In the genomic region with DNA sequence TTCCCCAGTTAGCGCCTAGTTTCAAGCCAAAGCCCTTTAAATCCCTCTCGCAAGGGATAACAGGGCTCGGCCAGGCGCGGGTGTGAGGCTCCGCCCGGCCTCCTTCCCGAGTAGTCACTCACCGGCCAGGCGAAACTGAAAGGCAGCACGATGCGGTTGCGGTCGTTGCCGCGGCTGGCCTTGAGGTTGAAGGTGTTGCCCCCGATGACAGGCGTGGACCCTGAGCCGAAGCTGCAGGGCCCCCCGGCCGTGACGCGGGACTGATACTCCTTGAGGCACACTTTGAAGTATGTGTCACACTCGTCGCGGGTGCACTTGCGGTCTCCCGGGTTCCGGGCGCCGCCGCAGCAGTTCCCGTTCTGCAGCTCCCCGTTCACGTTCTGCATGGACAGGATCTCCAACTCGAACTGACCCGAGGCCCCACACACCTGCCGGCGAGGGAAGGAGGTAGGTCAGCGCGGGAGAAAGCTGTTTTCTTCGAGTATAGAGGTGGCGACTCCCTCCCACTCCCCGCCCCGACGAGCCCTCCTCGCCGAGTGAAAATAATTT, we compare ENCODE assay signal across 8 cellular contexts. TPM values are rescaled to one million over a fixed set of nuclear protein-coding genes. Genes with fewer than 3 reads are reported as not detected.
DNase-seq lines count a peak whose midpoint lies in the region; ATAC-seq and TF ChIP-seq lines count a peak whose summit lies in the region.

No MANE protein-coding gene starts in this region.

- dilution Hi-C loops in mammary epithelial cell (cut with HindIII; ENCODE audit: low sequenced_read_pairs), result no loop called here

- in situ Hi-C loops in mammary epithelial cell (cut with MboI; ENCODE audit: low sequenced_read_pairs in 2 of 2), result loop anchor here (5.0 to 25.0 kb wide), 4 partner anchors 540 to 872 kb away; no protein-coding TSS in a partner anchor

- H3K79me2 ChIP-seq in mammary epithelial cell (ENCODE audit: insufficient read depth, low read length), result peaks cover 71% of the 10 kb centered on the region

- no peak for ATAC-seq in CD8-positive, alpha-beta T cell
- peak; percentile 43 for ATAC-seq in SK-N-SH treated with all-trans-retinoic acid at 6 μM for 48 hours
- ATAC-seq in GM21423 (IDR thresholded peaks at IDR 0.05; ENCODE audit: unreplicated experiment), result no peak
- ATAC-seq in HG03095 (IDR thresholded peaks at IDR 0.05; ENCODE audit: unreplicated experiment), result no peak

- intact Hi-C loops in CD8-positive, alpha-beta T cell (cut with DNase I, micrococcal nuclease), result no loop called here
- intact Hi-C loops in mammary epithelial cell (cut with micrococcal nuclease), result loop anchor here (5.0 to 10.0 kb wide), 4 partner anchors 122 to 445 kb away; no protein-coding TSS in a partner anchor
- intact Hi-C loops in spleen (cut with DNase I; ENCODE audit: low total_unique reads), result loop anchor here (10.0 kb wide), 2 partner anchors 542 to 602 kb away; no protein-coding TSS in a partner anchor

- DNase-seq in CD8-positive, alpha-beta T cell, result peak in 3 of 7 experiments; percentile 9 to 26 (median 22)
- peak; percentile 47 for DNase-seq in HT1080 (ENCODE audit: low read depth)
- peak; percentile 53 for DNase-seq in mammary epithelial cell
- DNase-seq in iris pigment epithelial cell (ENCODE audit: low read depth), result peak; percentile 82
- peak; percentile 92 for DNase-seq in spleen

- H4K20me1 ChIP-seq in mammary epithelial cell (ENCODE audit: insufficient read depth, low read length), result no peaks in the 10 kb centered on the region

- POLR2A ChIA-PET in CD8-positive, alpha-beta T cell (lab: Charles Lee), result no interaction called here

- peak overlapping the region; percentile 69 for H3K4me3 Mint-ChIP-seq in CD8-positive, alpha-beta T cell

- no peak overlapping the region for H3K27ac ChIP-seq in CD8-positive, alpha-beta T cell (ENCODE audit: low read depth, low read length)
- H3K27ac ChIP-seq in mammary epithelial cell (ENCODE audit: insufficient read depth, low read depth, low read length) (peak overlapping the region; percentile 93), spleen (peak overlapping the region; percentile 86 to 98 (median 96))

- peak overlapping the region; percentile 19 for H3K4me3 ChIP-seq in CD8-positive, alpha-beta T cell (ENCODE audit: low read depth, low read length)
- H3K4me3 ChIP-seq in mammary epithelial cell (replicated peaks in 1 of 3; ENCODE audit: insufficient read depth in 1 of 3, low read depth in 2 of 3, low read length in 3 of 3), result peak overlapping the region; percentile 85 to 97 (median 87)
- peak overlapping the region; percentile 59 to 86 (median 74) for H3K4me3 ChIP-seq in spleen

- H3K36me3 Mint-ChIP-seq in CD8-positive, alpha-beta T cell, result no peaks in the 10 kb centered on the region

- WGBS in mammary epithelial cell (ENCODE audit: low coverage, missing lambda C conversion rate), result 2% methylated on average over 17 of the region's 48 CpGs
- 0 to 1% (median 0%) methylated on average over 43 to 48 of the region's 48 CpGs for WGBS in spleen, 5 donors

- H3K9me3 ChIP-seq in CD8-positive, alpha-beta T cell (ENCODE audit: low read length), result no peaks in the 10 kb centered on the region
- H3K9me3 ChIP-seq in mammary epithelial cell (replicated peaks; ENCODE audit: insufficient read depth, low read length) (no peaks in the 10 kb centered on the region), spleen (no peaks in the 10 kb centered on the region)

- H3K4me1 Mint-ChIP-seq in CD8-positive, alpha-beta T cell (ENCODE audit: low read depth), result peaks cover 21% of the 10 kb centered on the region

- H3K27ac Mint-ChIP-seq in CD8-positive, alpha-beta T cell, result no peak overlapping the region

- TF ChIP-seq POLR2A in spleen (IDR thresholded peaks at IDR 0.05), result no peak

- H3K4me2 ChIP-seq in mammary epithelial cell (ENCODE audit: insufficient read depth, low read depth, low read length), result peak overlapping the region; percentile 72

- no peak overlapping the region for H2AFZ ChIP-seq in mammary epithelial cell (ENCODE audit: low read depth, low read length)

- H3K36me3 ChIP-seq in CD8-positive, alpha-beta T cell (ENCODE audit: insufficient read depth, low read length), result no peaks in the 10 kb centered on the region
- H3K36me3 ChIP-seq in mammary epithelial cell (ENCODE audit: insufficient read depth, low read length) (peaks cover 23% of the 10 kb centered on the region), spleen (peaks cover 0 to 15% (median 0%) of the 10 kb centered on the region in 6 donors)

- peaks cover 49% of the 10 kb centered on the region for H3K27me3 Mint-ChIP-seq in CD8-positive, alpha-beta T cell (ENCODE audit: low read depth)

- no peaks in the 10 kb centered on the region for H3K9me3 Mint-ChIP-seq in CD8-positive, alpha-beta T cell

- H3K4me1 ChIP-seq in CD8-positive, alpha-beta T cell (ENCODE audit: insufficient read depth, low read length), result no peaks in the 10 kb centered on the region
- H3K4me1 ChIP-seq in mammary epithelial cell (ENCODE audit: insufficient read depth, low read length) (peaks cover 34% of the 10 kb centered on the region), spleen (peaks cover 3 to 81% (median 71%) of the 10 kb centered on the region in 6 donors)

- BruUV-seq in mammary epithelial cell (replicated peaks; lab: Mats Ljungman, UMichigan), result no TSS peak

- H3K9ac ChIP-seq in mammary epithelial cell (ENCODE audit: insufficient read depth, low read length), result peak overlapping the region; percentile 94

- CTCF ChIA-PET in CD8-positive, alpha-beta T cell (lab: Charles Lee), result interaction anchor here (0.5 kb wide), 1 partner anchor 69 kb away, joined by 3 read pairs; no protein-coding TSS in a partner anchor
- CTCF ChIA-PET in mammary epithelial cell (lab: Charles Lee; ENCODE audit: low non-redundant PET), result no interaction called here

- H3K27me3 ChIP-seq in CD8-positive, alpha-beta T cell (ENCODE audit: insufficient read depth, low read length), result peaks cover 7% of the 10 kb centered on the region
- H3K27me3 ChIP-seq in mammary epithelial cell (ENCODE audit: insufficient read depth, low read length) (no peaks in the 10 kb centered on the region), spleen (replicated peaks in 1 of 7) (peaks cover 0 to 90% (median 19%) of the 10 kb centered on the region in 7 donors)

- TF ChIP-seq CTCF in CD8-positive, alpha-beta T cell (IDR thresholded peaks at IDR 0.05), result no peak
- TF ChIP-seq CTCF in mammary epithelial cell (conservative IDR thresholded peaks at IDR 0.05 in 1 of 2, IDR thresholded peaks at IDR 0.05 in 1 of 2; ENCODE audit: extremely low read depth in 1 of 2, insufficient read depth in 1 of 2, low read depth in 1 of 2, low read length in 2 of 2), result no peak
- no peak for TF ChIP-seq CTCF in spleen (IDR thresholded peaks at IDR 0.05 in 8 of 11, conservative IDR thresholded peaks at IDR 0.05 in 3 of 11)

TF ChIP-seq in SK-N-SH treated with all-trans-retinoic acid at 6 μM for 48 hours, 23 proteins besides CTCF, POLR2A, EP300 and RAD21:
- no peak for TF ChIP-seq ZNF565 (CRISPR knock-in tag; conservative IDR thresholded peaks at IDR 0.05; ENCODE audit: low read depth)
- no peak for TF ChIP-seq CSDC2 (CRISPR knock-in tag; IDR thresholded peaks at IDR 0.05)
- TF ChIP-seq, protein P1, sequence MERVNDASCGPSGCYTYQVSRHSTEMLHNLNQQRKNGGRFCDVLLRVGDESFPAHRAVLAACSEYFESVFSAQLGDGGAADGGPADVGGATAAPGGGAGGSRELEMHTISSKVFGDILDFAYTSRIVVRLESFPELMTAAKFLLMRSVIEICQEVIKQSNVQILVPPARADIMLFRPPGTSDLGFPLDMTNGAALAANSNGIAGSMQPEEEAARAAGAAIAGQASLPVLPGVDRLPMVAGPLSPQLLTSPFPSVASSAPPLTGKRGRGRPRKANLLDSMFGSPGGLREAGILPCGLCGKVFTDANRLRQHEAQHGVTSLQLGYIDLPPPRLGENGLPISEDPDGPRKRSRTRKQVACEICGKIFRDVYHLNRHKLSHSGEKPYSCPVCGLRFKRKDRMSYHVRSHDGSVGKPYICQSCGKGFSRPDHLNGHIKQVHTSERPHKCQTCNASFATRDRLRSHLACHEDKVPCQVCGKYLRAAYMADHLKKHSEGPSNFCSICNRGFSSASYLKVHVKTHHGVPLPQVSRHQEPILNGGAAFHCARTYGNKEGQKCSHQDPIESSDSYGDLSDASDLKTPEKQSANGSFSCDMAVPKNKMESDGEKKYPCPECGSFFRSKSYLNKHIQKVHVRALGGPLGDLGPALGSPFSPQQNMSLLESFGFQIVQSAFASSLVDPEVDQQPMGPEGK (CRISPR knock-in tag; IDR thresholded peaks at IDR 0.05; ENCODE audit: borderline replicate concordance), result no peak
- no peak for TF ChIP-seq SNAI2 (CRISPR knock-in tag; IDR thresholded peaks at IDR 0.05)
- TF ChIP-seq GLIS3 (CRISPR knock-in tag; IDR thresholded peaks at IDR 0.05), result no peak
- TF ChIP-seq ESRRG (CRISPR knock-in tag; IDR thresholded peaks at IDR 0.05), result no peak
- no peak for TF ChIP-seq ISL1 (CRISPR knock-in tag; IDR thresholded peaks at IDR 0.05)
- no peak for TF ChIP-seq ZC3H10 (CRISPR knock-in tag; IDR thresholded peaks at IDR 0.05)
- TF ChIP-seq PPARA (CRISPR knock-in tag; IDR thresholded peaks at IDR 0.05; ENCODE audit: borderline replicate concordance), result no peak
- no peak for TF ChIP-seq ZNF8 (CRISPR knock-in tag; IDR thresholded peaks at IDR 0.05)
TF ChIP-seq in SK-N-SH treated with all-trans-retinoic acid at 6 μM for 48 hours: peak in this region for 0.

RNA-seq across cellular contexts. Expression of a gene that starts 1.1 kb away (rescaled TPM):
- under 1 TPM; 0.38 to 0.83 TPM for total RNA-seq in CD8-positive, alpha-beta T cell
- total RNA-seq in HT1080 (2014; rRNA removed; shearing (Covaris generic)), result 42.8 and 43.6 TPM in 2 replicates
- polyA plus RNA-seq in HT1080 (2015; cell fraction: cytosol; rRNA removed), result 21.1 and 27.6 TPM in 2 replicates
- polyA plus RNA-seq in HT1080 (2015; cell fraction: nucleus; rRNA removed), result 194 and 216 TPM in 2 replicates
- total RNA-seq in mammary epithelial cell, result 100 to 1,000 TPM; 244 to 283 TPM
- 54.7 TPM for polyA plus RNA-seq in mammary epithelial cell
- 300 TPM for polyA minus RNA-seq in mammary epithelial cell
- total RNA-seq in spleen, result 10 to 100 TPM; 39.5 to 85.3 (median 67.8) TPM
- polyA plus RNA-seq in spleen, result 10 to 100 TPM in 1 of 3 donors, 1 to 10 TPM in 2; 5.6 to 13.1 (median 7.7) TPM

Comparison
In these comparisons a context has a peak if more than half of its experiments do, and no peak if none do; other contexts are left out.
1. H3K4me3 ChIP-seq: peak in every context shown above with its lines; median percentile 87 in mammary epithelial cell; 74 in spleen; 19 in CD8-positive, alpha-beta T cell.
2. RNA of a gene that starts 1.1 kb away (total RNA-seq): 244 to 283 TPM in mammary epithelial cell, 39.5 to 85.3 TPM in spleen and 42.8 to 43.6 TPM in HT1080; 0.38 to 0.83 TPM in CD8-positive, alpha-beta T cell; every median in the first group is over 10 times any median in the second.
3. intact Hi-C loops: an anchor here in mammary epithelial cell (5.0 to 10.0 kb wide) and spleen (10.0 kb wide); none called in CD8-positive, alpha-beta T cell.